ENCODE assay signal across 1 cellular context in the genomic region with DNA sequence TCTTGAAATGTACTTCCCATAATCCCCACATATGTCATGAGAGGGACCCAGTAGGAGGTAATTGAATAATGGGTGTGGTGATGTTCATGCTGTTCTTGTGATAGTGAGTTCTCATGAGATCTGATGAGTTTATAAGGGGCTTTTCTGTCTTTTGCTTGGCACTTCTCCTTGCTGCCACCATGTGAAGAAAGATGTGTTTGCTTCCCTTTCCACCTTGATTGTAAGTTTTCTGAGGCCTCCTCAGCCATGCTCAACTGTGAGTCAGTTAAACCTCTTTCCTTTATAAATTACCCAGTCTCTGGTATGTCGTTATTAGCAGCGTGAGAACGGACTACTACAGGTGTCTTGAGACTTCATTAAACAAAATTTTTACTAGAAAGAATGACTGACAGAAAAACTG.
TF ChIP-seq lines count a peak whose summit lies in the region.

No MANE protein-coding gene starts in this region.

TF ChIP-seq in HCT116, 20 proteins besides CTCF, POLR2A, EP300 and RAD21 (continued from another document):
- TF ChIP-seq EZH2 (IDR thresholded peaks at IDR 0.05): no peak
- no peak for TF ChIP-seq SRF (IDR thresholded peaks at IDR 0.05; ENCODE audit: low read depth)
- no peak for TF ChIP-seq ZFX (IDR thresholded peaks at IDR 0.05)
